In genomic region chr3:143464850-143465249, GRCh38 we compare ENCODE assay signal across 13 cellular contexts.
DNase-seq lines count a peak whose midpoint lies in the region; ATAC-seq and TF ChIP-seq lines count a peak whose summit lies in the region.
"Had no signal": no experiment of that assay in that cellular context is flagged by ENCODE, and none has a peak within 500 bp of the region (broad histone marks: within the 10 kb centered on the region; RNA-seq: fewer than 3 reads in every experiment).

No MANE protein-coding gene starts in this region.

- peak; percentile 95 for TF ChIP-seq EP300 in Ishikawa (IDR thresholded peaks at IDR 0.05; ENCODE audit: borderline replicate concordance)

- peak; percentile 12; the same call in 1 of the 2 replicates for TF ChIP-seq RAD21 in Ishikawa (IDR thresholded peaks at IDR 0.05; ENCODE audit: low read depth)

- no peak for TF ChIP-seq CTCF in colonic mucosa (IDR thresholded peaks at IDR 0.05)

- H3K9me3 ChIP-seq in colonic mucosa: no peaks in the 10 kb centered on the region

- peak overlapping the region; percentile 60 for H3K27ac ChIP-seq in colonic mucosa

- ATAC-seq in GM18502 (IDR thresholded peaks at IDR 0.05; ENCODE audit: poor library complexity, unreplicated experiment) (peak; percentile 46), HG03520 (IDR thresholded peaks at IDR 0.05; ENCODE audit: unreplicated experiment) (no peak), Right ventricle myocardium inferior (no peak), GM19452 (IDR thresholded peaks at IDR 0.05; ENCODE audit: unreplicated experiment) (no peak)
- ATAC-seq: activated CD8-positive, alpha-beta T cell treated with anti-CD3 and anti-CD28 coated beads for 36 hours; stimulated activated effector memory CD8-positive, alpha-beta T cell treated with anti-CD3 and anti-CD28 coated beads, Interleukin-12 subunit alpha, Interleukin-12 subunit beta, amount 100 ng/mL, for 72 hours had no signal

- DNase-seq in A172 (ENCODE audit: low spot score): peak; percentile 48
- DNase-seq in colonic mucosa: peak; percentile 58
- DNase-seq in GM03348 (ENCODE audit: low spot score): no peak
- DNase-seq in Right ventricle myocardium inferior (ENCODE audit: missing footprints): no peak
- DNase-seq: activated CD8-positive, alpha-beta T cell treated with anti-CD3 and anti-CD28 coated beads for 36 hours; effector CD8-positive, alpha-beta T cell; NCI-H2029 treated with DMSO at 0.1 percent for 48 hours; stimulated activated CD4-positive, alpha-beta T cell treated with anti-CD3 and anti-CD28 coated beads, Interleukin-15, amount 100 ng/mL, for 24 hours had no signal

- intact Hi-C loops in colonic mucosa (cut with DNase I) (no loop called here), Right ventricle myocardium inferior (cut with DNase I) (no loop called here)

- no peak overlapping the region for H3K4me3 ChIP-seq in colonic mucosa

- peaks cover 5% of the 10 kb centered on the region for H3K4me1 ChIP-seq in colonic mucosa

- no peaks in the 10 kb centered on the region for H3K36me3 ChIP-seq in colonic mucosa

- H3K9ac ChIP-seq in colonic mucosa (ENCODE audit: low read depth in 2 of 2, low read length in 2 of 2): no peak overlapping the region

- no peaks in the 10 kb centered on the region for H3K27me3 ChIP-seq in colonic mucosa

TF ChIP-seq in Ishikawa, 13 proteins besides CTCF, POLR2A, EP300 and RAD21:
- TF ChIP-seq MAX (IDR thresholded peaks at IDR 0.05): 0 out of 2 replicates have a peak, but pooled peaks have one; percentile 27
- TF ChIP-seq FOXM1 (IDR thresholded peaks at IDR 0.05; ENCODE audit: borderline replicate concordance, low read depth): peak; percentile 83; the same call in 1 of the 2 replicates
- 0 out of 2 replicates have a peak, but pooled peaks have one; percentile 56 for TF ChIP-seq YY1 (IDR thresholded peaks at IDR 0.05; ENCODE audit: low read depth)
- no peak for TF ChIP-seq ZBTB7A (IDR thresholded peaks at IDR 0.05; ENCODE audit: low read depth)
- no peak for TF ChIP-seq CEBPB (IDR thresholded peaks at IDR 0.05)
- TF ChIP-seq TCF12 (IDR thresholded peaks at IDR 0.05; ENCODE audit: low read depth): peak; percentile 94
- peak; percentile 99 for TF ChIP-seq NFIC (IDR thresholded peaks at IDR 0.05)
- TF ChIP-seq TAF1 (IDR thresholded peaks at IDR 0.05; ENCODE audit: low read depth): no peak
- TF ChIP-seq USF1 (IDR thresholded peaks at IDR 0.05): peak; percentile 28
- no peak for TF ChIP-seq EGR1 (IDR thresholded peaks at IDR 0.05)
- TF ChIP-seq REST (IDR thresholded peaks at IDR 0.05; ENCODE audit: low read depth): no peak
- 0 out of 2 replicates have a peak, but pooled peaks have one; percentile 23 for TF ChIP-seq CREB1 (IDR thresholded peaks at IDR 0.05; ENCODE audit: low read depth)
- peak; percentile 83 for TF ChIP-seq TEAD4 (IDR thresholded peaks at IDR 0.05)

Comparison
In these comparisons a context has a peak if more than half of its experiments do, and no peak if none do; other contexts are left out.
1. DNase-seq: peak in A172 (single experiment) and colonic mucosa (single experiment); none in GM03348 (single experiment) and Right ventricle myocardium inferior (single experiment).